In the genomic region with DNA sequence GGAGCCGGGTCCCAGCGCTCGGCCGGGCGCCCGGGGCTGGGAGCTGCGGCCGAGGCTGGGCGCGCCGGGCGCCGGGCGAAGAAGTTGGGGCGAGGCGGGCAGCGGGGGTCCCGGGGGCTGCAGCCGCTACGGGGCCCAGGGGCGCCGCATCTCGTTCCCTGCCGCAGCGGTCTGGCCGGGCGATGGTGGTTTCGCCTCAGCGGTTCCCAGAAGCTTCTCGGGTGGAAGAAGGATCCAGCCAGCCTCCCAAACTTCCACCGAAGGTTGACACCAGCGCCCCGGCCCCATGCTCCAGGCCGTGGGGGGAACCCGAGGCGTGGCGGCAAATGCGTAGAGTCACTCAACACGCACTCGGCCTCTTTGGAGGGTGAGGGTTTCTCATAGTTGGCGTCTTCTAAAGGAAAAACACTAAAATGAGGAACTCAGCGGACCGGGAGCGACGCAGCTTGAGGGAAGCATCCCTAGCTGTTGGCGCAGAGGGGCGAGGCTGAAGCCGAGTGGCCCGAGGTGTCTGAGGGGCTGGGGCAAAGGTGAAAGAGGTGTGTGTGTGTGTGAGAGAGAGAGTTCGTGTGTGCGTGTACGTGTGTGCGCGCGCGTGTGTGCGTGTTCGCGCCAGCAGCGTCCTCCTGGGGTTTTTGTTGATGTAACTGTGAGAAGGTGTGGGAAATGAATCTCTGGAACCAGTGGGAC, we compare ENCODE assay signal across 8 cellular contexts. TPM values are rescaled to one million over a fixed set of nuclear protein-coding genes. Genes with fewer than 3 reads are reported as not detected.
A peak's percentile ranks its signal among the peaks of the same experiment; 100 is the strongest.
DNase-seq lines count a peak whose midpoint lies in the region; ATAC-seq and TF ChIP-seq lines count a peak whose summit lies in the region.

No MANE protein-coding gene starts in this region.

- TF ChIP-seq CTCF in Peyer's patch (IDR thresholded peaks at IDR 0.05), result no peak

- H3K27ac ChIP-seq in Peyer's patch (peak overlapping the region; percentile 68 to 91 (median 77)), muscle layer of duodenum (ENCODE audit: low read length) (peak overlapping the region; percentile 45)

- TF ChIP-seq POLR2A in Peyer's patch (IDR thresholded peaks at IDR 0.05), result no peak

- H3K4me3 ChIP-seq in Peyer's patch, result peak overlapping the region; percentile 43 to 66 (median 53)
- H3K4me3 ChIP-seq in endocrine pancreas (ENCODE audit: control insufficient read depth, insufficient read depth, low read length), result peak overlapping the region; percentile 60
- peak overlapping the region; percentile 75 to 76 for H3K4me3 ChIP-seq in muscle layer of duodenum (ENCODE audit: low read depth in 1 of 2, low read length in 2 of 2)

- peaks cover 90% of the 10 kb centered on the region for H3K27me3 Mint-ChIP-seq in activated CD8-positive, alpha-beta memory T cell treated with anti-CD3 and anti-CD28 coated beads, Interleukin-2, amount 10 ng/mL, durations not matched to agents 7 days and 5 days

- ATAC-seq in activated CD8-positive, alpha-beta memory T cell treated with anti-CD3 and anti-CD28 coated beads, Interleukin-2, amount 10 ng/mL, durations not matched to agents 7 days and 5 days, result peak; percentile 49
- ATAC-seq in GM18873 (IDR thresholded peaks at IDR 0.05; ENCODE audit: low FRiP score, unreplicated experiment) (no peak), HG02981 (IDR thresholded peaks at IDR 0.05; ENCODE audit: unreplicated experiment) (no peak)

- H3K9me3 Mint-ChIP-seq in activated CD8-positive, alpha-beta memory T cell treated with anti-CD3 and anti-CD28 coated beads, Interleukin-2, amount 10 ng/mL, durations not matched to agents 7 days and 5 days (ENCODE audit: low read depth), result no peaks in the 10 kb centered on the region

- H3K4me1 ChIP-seq in Peyer's patch, result peaks cover 0 to 7% (median 0%) of the 10 kb centered on the region in 4 donors
- no peaks in the 10 kb centered on the region for H3K4me1 ChIP-seq in endocrine pancreas (ENCODE audit: control insufficient read depth, insufficient read depth, low read length)
- peaks cover 0 to 14% of the 10 kb centered on the region in 2 donors for H3K4me1 ChIP-seq in muscle layer of duodenum (ENCODE audit: control insufficient read depth in 1 of 2, insufficient read depth in 2 of 2, low read length in 2 of 2)

- no peak for DNase-seq in activated CD8-positive, alpha-beta memory T cell treated with anti-CD3 and anti-CD28 coated beads, Interleukin-2, amount 10 ng/mL, durations not matched to agents 7 days and 5 days
- no peak for DNase-seq in activated CD8-positive, alpha-beta memory T cell treated with anti-CD3 and anti-CD28 coated beads for 24 hours
- DNase-seq in Peyer's patch (no peak), iPS-NIHi7 (ENCODE audit: extremely low spot score) (no peak)

- H3K9me3 ChIP-seq in Peyer's patch (no peaks in the 10 kb centered on the region), endocrine pancreas (ENCODE audit: control insufficient read depth, low read length) (no peaks in the 10 kb centered on the region), muscle layer of duodenum (ENCODE audit: control insufficient read depth in 1 of 2, low read length in 2 of 2) (no peaks in the 10 kb centered on the region)

- H3K9ac ChIP-seq in endocrine pancreas (ENCODE audit: control insufficient read depth, insufficient read depth, low read length), result peak overlapping the region; percentile 68

- H3K36me3 Mint-ChIP-seq in activated CD8-positive, alpha-beta memory T cell treated with anti-CD3 and anti-CD28 coated beads, Interleukin-2, amount 10 ng/mL, durations not matched to agents 7 days and 5 days, result no peaks in the 10 kb centered on the region

- peaks cover 8% of the 10 kb centered on the region for H3K4me1 Mint-ChIP-seq in activated CD8-positive, alpha-beta memory T cell treated with anti-CD3 and anti-CD28 coated beads, Interleukin-2, amount 10 ng/mL, durations not matched to agents 7 days and 5 days

- no peaks in the 10 kb centered on the region for H3K36me3 ChIP-seq in Peyer's patch
- no peaks in the 10 kb centered on the region for H3K36me3 ChIP-seq in endocrine pancreas (ENCODE audit: control insufficient read depth, insufficient read depth, low read length)
- H3K36me3 ChIP-seq in muscle layer of duodenum (ENCODE audit: control insufficient read depth in 1 of 2, insufficient read depth in 2 of 2, low read length in 2 of 2), result peaks cover 0 to 8% of the 10 kb centered on the region in 2 donors

- peak overlapping the region; percentile 38 for H3K4me3 Mint-ChIP-seq in activated CD8-positive, alpha-beta memory T cell treated with anti-CD3 and anti-CD28 coated beads, Interleukin-2, amount 10 ng/mL, durations not matched to agents 7 days and 5 days

- CTCF ChIA-PET in activated CD8-positive, alpha-beta memory T cell treated with anti-CD3 and anti-CD28 coated beads, Interleukin-2, amount 10 ng/mL, durations not matched to agents 7 days and 5 days (lab: Charles Lee), result no interaction called here

- H3K27ac Mint-ChIP-seq in activated CD8-positive, alpha-beta memory T cell treated with anti-CD3 and anti-CD28 coated beads, Interleukin-2, amount 10 ng/mL, durations not matched to agents 7 days and 5 days, result no peak overlapping the region

- H3K27me3 ChIP-seq in Peyer's patch (no peaks in the 10 kb centered on the region), endocrine pancreas (ENCODE audit: control insufficient read depth, insufficient read depth, low read length) (no peaks in the 10 kb centered on the region), muscle layer of duodenum (ENCODE audit: low read depth, low read length) (peaks cover 3% of the 10 kb centered on the region)

RNA-seq across cellular contexts. Expression of a gene that starts 0.9 kb away (rescaled TPM):
- total RNA-seq in activated CD8-positive, alpha-beta memory T cell treated with anti-CD3 and anti-CD28 coated beads, Interleukin-2, amount 10 ng/mL, durations not matched to agents 7 days and 5 days, result not detected
- total RNA-seq in Peyer's patch, result 10 to 100 TPM in 3 of 4 donors, 1 to 10 TPM in 1; 4.2 to 31.4 (median 13.2) TPM

Comparison
In these comparisons a context has a peak if more than half of its experiments do, and no peak if none do; other contexts are left out.
1. RNA of a gene that starts 0.9 kb away (total RNA-seq): 4.2 to 31.4 TPM in Peyer's patch; not detected in activated CD8-positive, alpha-beta memory T cell treated with anti-CD3 and anti-CD28 coated beads, Interleukin-2, amount 10 ng/mL, durations not matched to agents 7 days and 5 days; every median in the first group is over 4 times any median in the second.
2. Peak in every context shown above with its lines, with median percentiles within 50 percentile points of each other: H3K4me3 ChIP-seq.